1 cellular context compared by ENCODE assay signal in genomic region chr11:74009230-74009547, GRCh38.
TF ChIP-seq lines count a peak whose summit lies in the region.

No MANE protein-coding gene starts in this region.

TF ChIP-seq in HepG2, 621 proteins besides CTCF, POLR2A, EP300 and RAD21:
- TF ChIP-seq ZNF570 (CRISPR knock-in tag; IDR thresholded peaks at IDR 0.05; ENCODE audit: borderline replicate concordance) (no peak), ZSCAN12 (CRISPR knock-in tag; IDR thresholded peaks at IDR 0.05) (no peak), ZKSCAN1 (IDR thresholded peaks at IDR 0.05; ENCODE audit: low read length) (peak; percentile 64; the same call in 1 of the 2 replicates), ZNF660 (CRISPR knock-in tag; IDR thresholded peaks at IDR 0.05; ENCODE audit: borderline replicate concordance, low read depth) (no peak), KAT7 (CRISPR knock-in tag; IDR thresholded peaks at IDR 0.05; ENCODE audit: borderline replicate concordance) (no peak)
TF ChIP-seq in HepG2: peak in this region for 1.
